1 cellular context compared by ENCODE assay signal in genomic region chr2:46847185-46847710, GRCh38.
TF ChIP-seq lines count a peak whose summit lies in the region.

No MANE protein-coding gene starts in this region.

TF ChIP-seq in HepG2, 621 proteins besides CTCF, POLR2A, EP300 and RAD21 (continued from another document and continues in another):
- TF ChIP-seq PAXIP1 (CRISPR knock-in tag; conservative IDR thresholded peaks at IDR 0.05) (peak; percentile 53), CERS6 (CRISPR knock-in tag; IDR thresholded peaks at IDR 0.05) (no peak), GTF2F1 (IDR thresholded peaks at IDR 0.05; ENCODE audit: low read length) (no peak), ZNF337 (CRISPR knock-in tag; IDR thresholded peaks at IDR 0.05; ENCODE audit: borderline replicate concordance, low read depth) (no peak), ZNF124 (CRISPR knock-in tag; IDR thresholded peaks at IDR 0.05) (no peak), JUNB (CRISPR knock-in tag; IDR thresholded peaks at IDR 0.05; ENCODE audit: borderline replicate concordance) (no peak), DRAP1 (CRISPR knock-in tag; IDR thresholded peaks at IDR 0.05) (no peak), ZBTB10 (CRISPR knock-in tag; IDR thresholded peaks at IDR 0.05; ENCODE audit: borderline replicate concordance) (no peak), ZNF775 (CRISPR knock-in tag; IDR thresholded peaks at IDR 0.05; ENCODE audit: borderline replicate concordance) (no peak), NR2F1 (CRISPR knock-in tag; IDR thresholded peaks at IDR 0.05) (0 out of 4 replicates have a peak, but pooled peaks of 1 of the 2 experiments have one; percentile 22), ZNF646 (CRISPR knock-in tag; IDR thresholded peaks at IDR 0.05) (no peak), ZBTB39 (CRISPR knock-in tag; IDR thresholded peaks at IDR 0.05) (no peak), PPARG (CRISPR knock-in tag; conservative IDR thresholded peaks at IDR 0.05) (no peak), ZNF180 (CRISPR knock-in tag; IDR thresholded peaks at IDR 0.05; ENCODE audit: borderline replicate concordance, low read depth) (no peak), ZFAT (CRISPR knock-in tag; conservative IDR thresholded peaks at IDR 0.05) (no peak), ZNF460 (CRISPR knock-in tag; IDR thresholded peaks at IDR 0.05; ENCODE audit: borderline replicate concordance) (no peak), THRA (CRISPR knock-in tag; IDR thresholded peaks at IDR 0.05; ENCODE audit: borderline replicate concordance) (peak; percentile 71; the same call in 1 of the 2 replicates), KDM3A (CRISPR knock-in tag; IDR thresholded peaks at IDR 0.05; ENCODE audit: low read depth) (no peak), ZNF556 (CRISPR knock-in tag; IDR thresholded peaks at IDR 0.05; ENCODE audit: borderline replicate concordance) (no peak), ZFX (CRISPR knock-in tag; IDR thresholded peaks at IDR 0.05; ENCODE audit: low read depth) (peak; percentile 48; the same call in 1 of the 2 replicates), REST (IDR thresholded peaks at IDR 0.05; ENCODE audit: borderline replicate concordance in 1 of 2, low read depth in 1 of 2, low read length in 2 of 2) (no peak), CBX1 (IDR thresholded peaks at IDR 0.05; ENCODE audit: low read depth) (no peak), RFX3 (CRISPR knock-in tag; IDR thresholded peaks at IDR 0.05) (no peak), ZNF850 (CRISPR knock-in tag; conservative IDR thresholded peaks at IDR 0.05) (no peak), ZNF746 (CRISPR knock-in tag; IDR thresholded peaks at IDR 0.05) (peak; percentile 78), ZNF784 (CRISPR knock-in tag; IDR thresholded peaks at IDR 0.05; ENCODE audit: borderline replicate concordance) (no peak), NFE2L1 (CRISPR knock-in tag; IDR thresholded peaks at IDR 0.05; ENCODE audit: borderline replicate concordance) (no peak), MTA1 (CRISPR knock-in tag; IDR thresholded peaks at IDR 0.05; ENCODE audit: borderline replicate concordance) (peak; percentile 86; the same call in 1 of the 2 replicates), ZGPAT (CRISPR knock-in tag; IDR thresholded peaks at IDR 0.05) (peak; percentile 28; the same call in 1 of the 2 replicates)
